ENCODE assay signal across 9 cellular contexts in genomic region chr12:8233935-8234495, GRCh38. TPM values are rescaled to one million over a fixed set of nuclear protein-coding genes. Genes with fewer than 3 reads are reported as not detected.
"Had no signal": no experiment of that assay in that cellular context is flagged by ENCODE, and none has a peak within 500 bp of the region (broad histone marks: within the 10 kb centered on the region; RNA-seq: fewer than 3 reads in every experiment).

No MANE protein-coding gene starts in this region.

RNA-seq across cellular contexts. Expression of gene FAM90A1, which starts 6.6 kb away (rescaled TPM):
- total RNA-seq: naive thymus-derived CD8-positive, alpha-beta T cell; osteoblast; pulmonary artery endothelial cell; right atrium auricular region; sciatic nerve; smooth muscle cell; suprapubic skin; transverse colon; urinary bladder had no signal
- polyA plus RNA-seq: smooth muscle cell had no signal
